23 cellular contexts compared by ENCODE assay signal in the genomic region with DNA sequence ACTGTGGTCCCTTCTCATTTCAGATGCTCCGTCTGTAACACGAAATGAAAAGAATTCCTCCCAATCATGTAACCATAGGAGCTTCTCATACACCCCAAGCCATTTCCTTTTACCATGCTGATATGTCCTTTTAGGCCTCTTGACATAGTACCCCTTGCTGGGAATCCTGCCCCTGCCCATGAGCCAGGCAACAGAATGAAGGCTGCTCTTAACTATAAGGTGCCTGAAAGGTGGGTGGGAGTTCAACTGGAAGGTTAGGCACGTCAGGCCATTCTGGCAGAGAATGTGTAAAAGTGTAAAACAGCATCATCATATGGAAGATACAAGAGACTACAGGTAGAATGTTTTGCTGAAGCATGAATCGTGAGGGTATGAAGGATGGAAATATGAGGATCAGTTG. TPM values are rescaled to one million over a fixed set of nuclear protein-coding genes. Genes with fewer than 3 reads are reported as not detected.
DNase-seq lines count a peak whose midpoint lies in the region; ATAC-seq and TF ChIP-seq lines count a peak whose summit lies in the region.
"Had no signal": no experiment of that assay in that cellular context is flagged by ENCODE, and none has a peak within 500 bp of the region (broad histone marks: within the 10 kb centered on the region; RNA-seq: fewer than 3 reads in every experiment).

No MANE protein-coding gene starts in this region.

- H3K27ac ChIP-seq in OCI-LY7 (ENCODE audit: low read depth, low read length, poor library complexity, severe bottlenecking) (peak overlapping the region; percentile 73), brain microvascular endothelial cell (no peak overlapping the region)
- H3K27ac ChIP-seq: epithelial cell of prostate, ovary, SK-N-MC, skin epidermis, upper lobe of left lung had no signal

- H3K4me2 ChIP-seq in OCI-LY7 (ENCODE audit: low read length), result peak overlapping the region; percentile 68

- TF ChIP-seq CTCF in OCI-LY7 (conservative IDR thresholded peaks at IDR 0.05; ENCODE audit: low read length) (0 out of 2 replicates have a peak, but pooled peaks have one; percentile 12), brain microvascular endothelial cell (IDR thresholded peaks at IDR 0.05; ENCODE audit: low read depth, low read length, missing control alignments) (no peak)

- H3K27ac Mint-ChIP-seq in activated T-cell treated with anti-CD3 and anti-CD28 coated beads, Interleukin-2, amount 50 U/mL, for 24 hours, result peak overlapping the region; percentile 89
- H3K27ac Mint-ChIP-seq in activated naive CD4-positive, alpha-beta T cell treated with anti-CD3 and anti-CD28 coated beads, Interleukin-2, amount 50 U/mL, for 24 hours, result peak overlapping the region; percentile 95
- H3K27ac Mint-ChIP-seq in stimulated activated memory B cell treated with anti-CD40 and anti-IgM and Interleukin-4, amounts not matched to agents 10 μg/mL and 1 μg/mL and 100 μg/mL, for 72 hours, result no peak overlapping the region
- H3K27ac Mint-ChIP-seq: B cell, nephron progenitor cell had no signal

- in situ Hi-C loops in brain microvascular endothelial cell (cut with HindIII; ENCODE audit: low pct_ligation_motif_present, low sequenced_read_pairs), result no loop called here

- H3K4me1 ChIP-seq in OCI-LY7 (ENCODE audit: insufficient read depth, low read length, poor library complexity, severe bottlenecking), result peaks cover 92% of the 10 kb centered on the region

- H3K36me3 ChIP-seq in OCI-LY7 (ENCODE audit: insufficient read depth, low read length), result peaks cover 37% of the 10 kb centered on the region
- no peaks in the 10 kb centered on the region for H3K36me3 ChIP-seq in brain microvascular endothelial cell (replicated peaks)
- H3K36me3 ChIP-seq: ovary, upper lobe of left lung had no signal

- no peaks in the 10 kb centered on the region for H4K20me1 ChIP-seq in OCI-LY7 (ENCODE audit: insufficient read depth, low read length)

- no peaks in the 10 kb centered on the region for H3K27me3 Mint-ChIP-seq in activated T-cell treated with anti-CD3 and anti-CD28 coated beads, Interleukin-2, amount 50 U/mL, for 24 hours
- H3K27me3 Mint-ChIP-seq in activated T-cell treated with anti-CD3 and anti-CD28 coated beads, Interleukin-2, amount 50 U/mL, for 4 hours (ENCODE audit: low read depth), result no peaks in the 10 kb centered on the region
- H3K27me3 Mint-ChIP-seq in activated naive CD4-positive, alpha-beta T cell treated with anti-CD3 and anti-CD28 coated beads, Interleukin-2, amount 50 U/mL, for 24 hours, result no peaks in the 10 kb centered on the region
- H3K27me3 Mint-ChIP-seq in stimulated activated memory B cell treated with anti-CD40 and anti-IgM and Interleukin-4, amounts not matched to agents 10 μg/mL and 1 μg/mL and 100 μg/mL, for 72 hours, result no peaks in the 10 kb centered on the region
- H3K27me3 Mint-ChIP-seq: B cell had no signal

- H3K9me2 ChIP-seq in OCI-LY7 (ENCODE audit: insufficient read depth, low read length), result no peaks in the 10 kb centered on the region

- DNase-seq in activated T-cell treated with anti-CD3 and anti-CD28 coated beads, Interleukin-2, amount 50 U/mL, for 24 hours, result peak; percentile 29
- no peak for DNase-seq in activated T-cell treated with anti-CD3 and anti-CD28 coated beads, Interleukin-2, amount 50 U/mL, for 4 hours
- DNase-seq in OCI-LY7 (ENCODE audit: low spot score) (no peak), mesenteric fat pad (ENCODE audit: low spot score) (peak; percentile 16), middle frontal gyrus (ENCODE audit: extremely low spot score, low spot score) (no peak), brain microvascular endothelial cell (no peak)
- DNase-seq: left ventricle myocardium superior, NCI-H1694, nephron progenitor cell, ovary, substantia nigra, upper lobe of left lung had no signal

- peaks cover 11% of the 10 kb centered on the region; the same call in 1 of the 2 replicates for H3K9me3 ChIP-seq in OCI-LY7 (ENCODE audit: low read length)
- H3K9me3 ChIP-seq: ovary, upper lobe of left lung had no signal

- H3K4me3 Mint-ChIP-seq in activated T-cell treated with anti-CD3 and anti-CD28 coated beads, Interleukin-2, amount 50 U/mL, for 24 hours, result peak overlapping the region; percentile 32
- no peak overlapping the region for H3K4me3 Mint-ChIP-seq in activated T-cell treated with anti-CD3 and anti-CD28 coated beads, Interleukin-2, amount 50 U/mL, for 4 hours
- H3K4me3 Mint-ChIP-seq in activated naive CD4-positive, alpha-beta T cell treated with anti-CD3 and anti-CD28 coated beads, Interleukin-2, amount 50 U/mL, for 24 hours, result peak overlapping the region; percentile 47
- H3K4me3 Mint-ChIP-seq in stimulated activated memory B cell treated with anti-CD40 and anti-IgM and Interleukin-4, amounts not matched to agents 10 μg/mL and 1 μg/mL and 100 μg/mL, for 72 hours, result no peak overlapping the region
- H3K4me3 Mint-ChIP-seq: B cell; nephron progenitor cell; T-helper 1 cell treated with Interleukin-12 subunit alpha and Interleukin-12 subunit beta and Interleukin-4 antibody, amounts not matched to agents 30 μg/mL and 1 μg/mL, for 36 hours had no signal

- peaks cover 99% of the 10 kb centered on the region for H3K36me3 Mint-ChIP-seq in activated T-cell treated with anti-CD3 and anti-CD28 coated beads, Interleukin-2, amount 50 U/mL, for 24 hours (ENCODE audit: low read depth)
- peaks cover 60% of the 10 kb centered on the region for H3K36me3 Mint-ChIP-seq in activated T-cell treated with anti-CD3 and anti-CD28 coated beads, Interleukin-2, amount 50 U/mL, for 4 hours (ENCODE audit: insufficient read depth)
- peaks cover 42% of the 10 kb centered on the region for H3K36me3 Mint-ChIP-seq in activated naive CD4-positive, alpha-beta T cell treated with anti-CD3 and anti-CD28 coated beads, Interleukin-2, amount 50 U/mL, for 24 hours
- H3K36me3 Mint-ChIP-seq in stimulated activated memory B cell treated with anti-CD40 and anti-IgM and Interleukin-4, amounts not matched to agents 10 μg/mL and 1 μg/mL and 100 μg/mL, for 72 hours, result peaks cover 37% of the 10 kb centered on the region

- H3K4me3 ChIP-seq in OCI-LY7 (ENCODE audit: low read depth, low read length, poor library complexity, severe bottlenecking) (peak overlapping the region; percentile 46), brain microvascular endothelial cell (ENCODE audit: low read depth, low read length) (no peak overlapping the region)
- H3K4me3 ChIP-seq: ovary, SK-N-MC, skin epidermis, upper lobe of left lung had no signal

- CTCF ChIA-PET in OCI-LY7 (lab: Charles Lee; ENCODE audit: unreplicated experiment), result no interaction called here

- intact Hi-C loops in OCI-LY7 (cut with micrococcal nuclease; ENCODE audit: unreplicated experiment), result no loop called here

- H3K9me3 Mint-ChIP-seq in activated T-cell treated with anti-CD3 and anti-CD28 coated beads, Interleukin-2, amount 50 U/mL, for 24 hours, result no peaks in the 10 kb centered on the region
- H3K9me3 Mint-ChIP-seq in activated T-cell treated with anti-CD3 and anti-CD28 coated beads, Interleukin-2, amount 50 U/mL, for 4 hours, result no peaks in the 10 kb centered on the region
- H3K9me3 Mint-ChIP-seq in activated naive CD4-positive, alpha-beta T cell treated with anti-CD3 and anti-CD28 coated beads, Interleukin-2, amount 50 U/mL, for 24 hours, result peaks cover 5% of the 10 kb centered on the region
- no peaks in the 10 kb centered on the region for H3K9me3 Mint-ChIP-seq in stimulated activated memory B cell treated with anti-CD40 and anti-IgM and Interleukin-4, amounts not matched to agents 10 μg/mL and 1 μg/mL and 100 μg/mL, for 72 hours

- peaks cover 91% of the 10 kb centered on the region for H3K4me1 Mint-ChIP-seq in activated T-cell treated with anti-CD3 and anti-CD28 coated beads, Interleukin-2, amount 50 U/mL, for 24 hours (ENCODE audit: low read depth)
- peaks cover 83% of the 10 kb centered on the region for H3K4me1 Mint-ChIP-seq in activated T-cell treated with anti-CD3 and anti-CD28 coated beads, Interleukin-2, amount 50 U/mL, for 4 hours (ENCODE audit: low read depth)
- peaks cover 84% of the 10 kb centered on the region for H3K4me1 Mint-ChIP-seq in activated naive CD4-positive, alpha-beta T cell treated with anti-CD3 and anti-CD28 coated beads, Interleukin-2, amount 50 U/mL, for 24 hours
- peaks cover 63% of the 10 kb centered on the region for H3K4me1 Mint-ChIP-seq in stimulated activated memory B cell treated with anti-CD40 and anti-IgM and Interleukin-4, amounts not matched to agents 10 μg/mL and 1 μg/mL and 100 μg/mL, for 72 hours

- H3K27me3 ChIP-seq in brain microvascular endothelial cell (replicated peaks), result no peaks in the 10 kb centered on the region
- H3K27me3 ChIP-seq: ovary, upper lobe of left lung had no signal

- H3K79me2 ChIP-seq in OCI-LY7 (ENCODE audit: insufficient read depth, low read depth, low read length), result peaks cover 35% of the 10 kb centered on the region

- POLR2A ChIA-PET in OCI-LY7 (lab: Charles Lee), result interaction anchor here (0.8 to 1.5 kb wide), 2 partner anchors 9 to 19 kb away, joined by 4 to 9 read pairs; no protein-coding TSS in a partner anchor

- H2AFZ ChIP-seq in OCI-LY7 (ENCODE audit: low read length), result peak overlapping the region; percentile 18; the same call in 1 of the 2 replicates

- no peak for ATAC-seq in activated T-cell treated with anti-CD3 and anti-CD28 coated beads, Interleukin-2, amount 50 U/mL, for 4 hours
- no peak for ATAC-seq in stimulated activated memory B cell treated with anti-CD40 and anti-IgM and Interleukin-4, amounts not matched to agents 10 μg/mL and 1 μg/mL and 100 μg/mL, for 72 hours
- ATAC-seq: left ventricle myocardium superior had no signal

- BruUV-seq in OCI-LY7 (replicated peaks; lab: Mats Ljungman, UMichigan), result TSS peak; percentile 45

RNA-seq across cellular contexts. Expression of gene IL2RA, which starts 22.5 kb away (rescaled TPM):
- 100 to 1,000 TPM; 639 to 698 (median 653) TPM for total RNA-seq in activated T-cell treated with anti-CD3 and anti-CD28 coated beads, Interleukin-2, amount 50 U/mL, for 4 hours
- 24.0 and 24.3 TPM in 2 replicates for total RNA-seq in OCI-LY7 (2014; rRNA removed; shearing (Covaris generic))
- 22.3 and 27.5 TPM in 2 replicates for total RNA-seq in OCI-LY7 (2022)
- 2.4 TPM for total RNA-seq in mesenteric fat pad
- total RNA-seq: chondrocyte, H4, NCI-H460, renal cortical epithelial cell had no signal

RNA-seq across cellular contexts. Expression of gene RBM17, which starts 49.1 kb away (rescaled TPM):
- 100 to 1,000 TPM; 231 to 261 (median 237) TPM for total RNA-seq in activated T-cell treated with anti-CD3 and anti-CD28 coated beads, Interleukin-2, amount 50 U/mL, for 4 hours
- 103 and 152 TPM in 2 replicates for total RNA-seq in OCI-LY7 (2014; rRNA removed; shearing (Covaris generic))
- total RNA-seq in OCI-LY7 (2022) (248 and 266 TPM in 2 replicates), mesenteric fat pad (137 TPM)

Comparison
In these comparisons a context has a peak if more than half of its experiments do, and no peak if none do; other contexts are left out.
1. DNase-seq: peak in activated T-cell treated with anti-CD3 and anti-CD28 coated beads, Interleukin-2, amount 50 U/mL, for 24 hours (single experiment) and mesenteric fat pad (single experiment); none in activated T-cell treated with anti-CD3 and anti-CD28 coated beads, Interleukin-2, amount 50 U/mL, for 4 hours (single experiment), OCI-LY7 (single experiment), middle frontal gyrus (single experiment) and brain microvascular endothelial cell (single experiment).
2. H3K4me3 Mint-ChIP-seq: peak in activated T-cell treated with anti-CD3 and anti-CD28 coated beads, Interleukin-2, amount 50 U/mL, for 24 hours (single experiment) and activated naive CD4-positive, alpha-beta T cell treated with anti-CD3 and anti-CD28 coated beads, Interleukin-2, amount 50 U/mL, for 24 hours (single experiment); none in activated T-cell treated with anti-CD3 and anti-CD28 coated beads, Interleukin-2, amount 50 U/mL, for 4 hours (single experiment) and stimulated activated memory B cell treated with anti-CD40 and anti-IgM and Interleukin-4, amounts not matched to agents 10 μg/mL and 1 μg/mL and 100 μg/mL, for 72 hours (single experiment).
3. RNA of gene IL2RA, which starts 22.5 kb away (total RNA-seq): 639 to 698 TPM in activated T-cell treated with anti-CD3 and anti-CD28 coated beads, Interleukin-2, amount 50 U/mL, for 4 hours; 22.3 to 27.5 TPM in OCI-LY7 and 2.4 TPM in mesenteric fat pad (single experiment); every median in the first group is over 10 times any median in the second.